In genomic region chr1:19646366-19646765, GRCh38 we compare ENCODE assay signal across 11 cellular contexts. TPM values are rescaled to one million over a fixed set of nuclear protein-coding genes. Genes with fewer than 3 reads are reported as not detected.
A peak's percentile ranks its signal among the peaks of the same experiment; 100 is the strongest.
DNase-seq lines count a peak whose midpoint lies in the region; ATAC-seq and TF ChIP-seq lines count a peak whose summit lies in the region.
"Had no signal": no experiment of that assay in that cellular context is flagged by ENCODE, and none has a peak within 500 bp of the region (broad histone marks: within the 10 kb centered on the region; RNA-seq: fewer than 3 reads in every experiment).

No MANE protein-coding gene starts in this region.

- H3K27ac ChIP-seq in ascending aorta: peak overlapping the region; percentile 90 to 91
- H3K27ac ChIP-seq: VCaP had no signal

- ATAC-seq in left colon (peak; percentile 64), HG03460 (IDR thresholded peaks at IDR 0.05; ENCODE audit: unreplicated experiment) (no peak), GM21390 (IDR thresholded peaks at IDR 0.05; ENCODE audit: unreplicated experiment) (no peak)

- no peak for DNase-seq in activated naive CD8-positive, alpha-beta T cell treated with anti-CD3 and anti-CD28 coated beads for 36 hours
- DNase-seq in ascending aorta (ENCODE audit: low spot score in 2 of 2) (no peak), left colon (peak; percentile 91), type B pancreatic cell (ENCODE audit: extremely low spot score, unreplicated experiment) (no peak), NCI-H82 treated with DMSO at 0.1 percent for 48 hours (lab: John Stamatoyannopoulos, UW; ENCODE audit: unreplicated experiment) (no peak)
- DNase-seq: NCI-H2171 treated with DMSO at 0.1 percent for 48 hours had no signal

- H3K4me3 ChIP-seq in ascending aorta: peak overlapping the region; percentile 67 to 75

- H3K9me3 Mint-ChIP-seq in activated naive CD8-positive, alpha-beta T cell (ENCODE audit: low read depth): no peaks in the 10 kb centered on the region
- no peaks in the 10 kb centered on the region for H3K9me3 Mint-ChIP-seq in activated naive CD8-positive, alpha-beta T cell treated with anti-CD3 and anti-CD28 coated beads for 36 hours
- no peaks in the 10 kb centered on the region for H3K9me3 Mint-ChIP-seq in type B pancreatic cell
- H3K9me3 Mint-ChIP-seq: stimulated activated naive CD8-positive, alpha-beta T cell treated with anti-CD3 and anti-CD28 coated beads, Interleukin-15, Interleukin-2, amounts not matched to agents 100 ng/mL and 50 ng/mL, for 24 hours had no signal

- no peaks in the 10 kb centered on the region for H3K36me3 Mint-ChIP-seq in activated naive CD8-positive, alpha-beta T cell
- H3K36me3 Mint-ChIP-seq in activated naive CD8-positive, alpha-beta T cell treated with anti-CD3 and anti-CD28 coated beads for 36 hours: no peaks in the 10 kb centered on the region
- H3K36me3 Mint-ChIP-seq in type B pancreatic cell: no peaks in the 10 kb centered on the region

- H3K27me3 Mint-ChIP-seq in activated naive CD8-positive, alpha-beta T cell: peaks cover under 1% of the 10 kb centered on the region
- H3K27me3 Mint-ChIP-seq in activated naive CD8-positive, alpha-beta T cell treated with anti-CD3 and anti-CD28 coated beads for 36 hours: peaks cover 13% of the 10 kb centered on the region
- H3K27me3 Mint-ChIP-seq in type B pancreatic cell: peaks cover 35% of the 10 kb centered on the region

- peaks cover 25 to 49% of the 10 kb centered on the region in 2 donors for H3K4me1 ChIP-seq in ascending aorta

- no peaks in the 10 kb centered on the region for H3K27me3 ChIP-seq in ascending aorta

- peaks cover 28% of the 10 kb centered on the region for H3K4me1 Mint-ChIP-seq in activated naive CD8-positive, alpha-beta T cell (ENCODE audit: low read depth)
- peaks cover 32% of the 10 kb centered on the region for H3K4me1 Mint-ChIP-seq in activated naive CD8-positive, alpha-beta T cell treated with anti-CD3 and anti-CD28 coated beads for 36 hours
- peaks cover 21% of the 10 kb centered on the region for H3K4me1 Mint-ChIP-seq in type B pancreatic cell (ENCODE audit: unreplicated experiment)

- H3K27ac Mint-ChIP-seq in activated naive CD8-positive, alpha-beta T cell: no peak overlapping the region
- H3K27ac Mint-ChIP-seq in activated naive CD8-positive, alpha-beta T cell treated with anti-CD3 and anti-CD28 coated beads for 36 hours: no peak overlapping the region
- peak overlapping the region; percentile 84 for H3K27ac Mint-ChIP-seq in type B pancreatic cell
- H3K27ac Mint-ChIP-seq: stimulated activated naive CD8-positive, alpha-beta T cell treated with anti-CD3 and anti-CD28 coated beads, Interleukin-15, Interleukin-2, amounts not matched to agents 100 ng/mL and 50 ng/mL, for 24 hours had no signal

- TF ChIP-seq CTCF in ascending aorta (IDR thresholded peaks at IDR 0.05) (no peak), type B pancreatic cell (conservative IDR thresholded peaks at IDR 0.05) (no peak)

- no peaks in the 10 kb centered on the region for H3K36me3 ChIP-seq in ascending aorta

- intact Hi-C loops in ascending aorta (cut with DNase I) (no loop called here), left colon (cut with DNase I, micrococcal nuclease) (loop anchor here in 1 of 2 donors (5.0 kb wide), 1 partner anchor 164 kb away; no protein-coding TSS in a partner anchor)

- peak overlapping the region; percentile 56 for H3K4me3 Mint-ChIP-seq in activated naive CD8-positive, alpha-beta T cell
- H3K4me3 Mint-ChIP-seq in activated naive CD8-positive, alpha-beta T cell treated with anti-CD3 and anti-CD28 coated beads for 36 hours: no peak overlapping the region
- peak overlapping the region; percentile 96 for H3K4me3 Mint-ChIP-seq in type B pancreatic cell

- H3K9me3 ChIP-seq in ascending aorta: no peaks in the 10 kb centered on the region

RNA-seq across cellular contexts. Expression of gene NBL1, which starts 2.3 kb away (rescaled TPM):
- 10 to 100 TPM; 20.0 to 22.0 TPM for total RNA-seq in activated naive CD8-positive, alpha-beta T cell treated with anti-CD3 and anti-CD28 coated beads for 36 hours
- total RNA-seq in ascending aorta (157 TPM), left colon (100 to 1,000 TPM; 373 to 391 TPM), type B pancreatic cell (ENCODE audit: low replicate concordance) (69.9 and 142 TPM in 2 replicates)

RNA-seq across cellular contexts. Expression of gene HTR6, which starts 18.3 kb away (rescaled TPM):
- total RNA-seq in activated naive CD8-positive, alpha-beta T cell treated with anti-CD3 and anti-CD28 coated beads for 36 hours: not detected
- total RNA-seq in ascending aorta: not detected
- total RNA-seq in left colon: not detected
- total RNA-seq in type B pancreatic cell (ENCODE audit: low replicate concordance): not detected in 2 replicates

Comparison
In these comparisons a context has a peak if more than half of its experiments do, and no peak if none do; other contexts are left out.
1. DNase-seq: peak in left colon (2 of 2); none in activated naive CD8-positive, alpha-beta T cell treated with anti-CD3 and anti-CD28 coated beads for 36 hours (single experiment), ascending aorta (0 of 2), type B pancreatic cell (single experiment) and NCI-H82 treated with DMSO at 0.1 percent for 48 hours (single experiment).